In genomic region chr15:61016087-61016486, GRCh38 we compare ENCODE assay signal across 3 cellular contexts.
"Had no signal": no experiment of that assay in that cellular context is flagged by ENCODE, and none has a peak within 500 bp of the region (broad histone marks: within the 10 kb centered on the region; RNA-seq: fewer than 3 reads in every experiment).

No MANE protein-coding gene starts in this region.

- DNase-seq: GDM1, GF-D8 had no signal

- H3K4me3 ChIP-seq: GM12878 had no signal

- ATAC-seq: GM12878 had no signal
